Comparison of ENCODE assay signal across 25 cellular contexts in genomic region chr14:105154476-105154871, GRCh38. TPM values are rescaled to one million over a fixed set of nuclear protein-coding genes. Genes with fewer than 3 reads are reported as not detected.
DNase-seq lines count a peak whose midpoint lies in the region; ATAC-seq and TF ChIP-seq lines count a peak whose summit lies in the region.
"Had no signal": no experiment of that assay in that cellular context is flagged by ENCODE, and none has a peak within 500 bp of the region (broad histone marks: within the 10 kb centered on the region; RNA-seq: fewer than 3 reads in every experiment).

No MANE protein-coding gene starts in this region.

- H3K27me3 ChIP-seq in heart right ventricle: no peaks in the 10 kb centered on the region
- peaks cover 0 to 14% (median 0%) of the 10 kb centered on the region in 4 donors for H3K27me3 ChIP-seq in esophagus muscularis mucosa
- H3K27me3 ChIP-seq: sigmoid colon, upper lobe of right lung had no signal

- no peaks in the 10 kb centered on the region for H3K4me1 Mint-ChIP-seq in HFFc6 (ENCODE audit: low read depth)
- H3K4me1 Mint-ChIP-seq: central memory CD8-positive, alpha-beta T cell; endodermal cell had no signal

- no peak for ATAC-seq in heart right ventricle
- ATAC-seq in stimulated activated naive CD8-positive, alpha-beta T cell treated with anti-CD3 and anti-CD28 coated beads, Interleukin-15, Interleukin-2, amounts not matched to agents 100 U/mL and 50 U/mL, for 24 hours: no peak
- ATAC-seq: activated T-cell treated with anti-CD3 and anti-CD28 coated beads, Interleukin-2, amount 50 U/mL, for 4 hours; CD8-positive, alpha-beta T cell; upper lobe of right lung had no signal

- no peak overlapping the region for H3K27ac Mint-ChIP-seq in HFFc6
- H3K27ac Mint-ChIP-seq: CD8-positive, alpha-beta T cell; dendritic cell treated with granulocyte-macrophage colony-stimulating factor and Interleukin-4, amounts not matched to agents 40 ng/mL and 50 ng/mL, for 4 days; endodermal cell had no signal

- intact Hi-C loops in heart right ventricle (cut with DNase I): loop anchor here in 3 of 10 donors (5.0 kb wide), 2 partner anchors 43 to 62 kb away; no protein-coding TSS in a partner anchor
- intact Hi-C loops in cardiac septum (cut with DNase I): no loop called here
- intact Hi-C loops in esophagus muscularis mucosa (cut with DNase I): no loop called here

- TF ChIP-seq CTCF in heart right ventricle (IDR thresholded peaks at IDR 0.05) (no peak), esophagus muscularis mucosa (IDR thresholded peaks at IDR 0.05) (no peak), HFFc6 (IDR thresholded peaks at IDR 0.05) (no peak)

- no peak overlapping the region for H3K4me3 Mint-ChIP-seq in HFFc6
- H3K4me3 Mint-ChIP-seq: activated T-cell treated with anti-CD3 and anti-CD28 coated beads, Interleukin-2, amount 50 U/mL, for 4 hours; CD8-positive, alpha-beta T cell; central memory CD8-positive, alpha-beta T cell; dendritic cell treated with granulocyte-macrophage colony-stimulating factor and Interleukin-4, amounts not matched to agents 40 ng/mL and 50 ng/mL, for 4 days; endodermal cell had no signal

- DNase-seq in heart right ventricle: peak in 1 of 2 donors; percentile 15
- DNase-seq in cardiac septum (ENCODE audit: low spot score): no peak
- DNase-seq in esophagus muscularis mucosa (ENCODE audit: extremely low spot score): no peak
- DNase-seq in myocyte (ENCODE audit: low read depth): peak; percentile 68
- DNase-seq in stimulated activated naive CD8-positive, alpha-beta T cell treated with anti-CD3 and anti-CD28 coated beads, Interleukin-15, Interleukin-2, amounts not matched to agents 100 U/mL and 50 U/mL, for 24 hours: no peak
- no peak for DNase-seq in HFFc6
- no peak for DNase-seq in medulla oblongata (ENCODE audit: extremely low spot score)
- DNase-seq in NCI-H146 (lab: John Stamatoyannopoulos, UW): no peak
- DNase-seq: activated gamma-delta T cell; activated T-cell treated with anti-CD3 and anti-CD28 coated beads, Interleukin-2, amount 50 U/mL, for 4 hours; endodermal cell; foreskin fibroblast; hippocampal formation; NCI-H1092; NCI-H1694 treated with DMSO at 0.1 percent for 48 hours; NCI-H2171; NCI-H82; sigmoid colon; stimulated activated CD4-positive, alpha-beta T cell treated with anti-CD3 and anti-CD28 coated beads, Interleukin-15, amount 100 ng/mL, for 24 hours; stimulated activated CD4-positive, alpha-beta T cell treated with anti-CD3 and anti-CD28 coated beads, Interleukin-4, amount 100 ng/mL, for 4 hours; substantia nigra; upper lobe of right lung had no signal

- H3K4me1 ChIP-seq in heart right ventricle (peaks cover 9 to 41% (median 30%) of the 10 kb centered on the region in 9 donors), esophagus muscularis mucosa (peaks cover 6 to 32% (median 9%) of the 10 kb centered on the region in 4 donors)
- H3K4me1 ChIP-seq: sigmoid colon, upper lobe of right lung had no signal

- peaks cover 8% of the 10 kb centered on the region for H3K27me3 Mint-ChIP-seq in HFFc6 (ENCODE audit: insufficient read depth)

- no peak overlapping the region for H3K4me3 ChIP-seq in heart right ventricle
- no peak overlapping the region for H3K4me3 ChIP-seq in esophagus muscularis mucosa
- H3K4me3 ChIP-seq: sigmoid colon, upper lobe of right lung had no signal

- TF ChIP-seq EP300 in esophagus muscularis mucosa (IDR thresholded peaks at IDR 0.05): no peak

- H3K9me3 Mint-ChIP-seq in HFFc6: no peaks in the 10 kb centered on the region
- H3K9me3 Mint-ChIP-seq: activated T-cell treated with anti-CD3 and anti-CD28 coated beads, Interleukin-2, amount 50 U/mL, for 4 hours; CD8-positive, alpha-beta T cell; central memory CD8-positive, alpha-beta T cell; dendritic cell treated with granulocyte-macrophage colony-stimulating factor and Interleukin-4, amounts not matched to agents 40 ng/mL and 50 ng/mL, for 4 days; endodermal cell had no signal

- H3K27ac ChIP-seq in heart right ventricle (peak overlapping the region in 9 of 10 donors; percentile 8 to 89 (median 82)), esophagus muscularis mucosa (replicated peaks in 1 of 4) (peak overlapping the region in 3 of 4 donors; percentile 31 to 54 (median 45))
- H3K27ac ChIP-seq: upper lobe of right lung had no signal

- 50 to 69% methylated on average over 12 of the region's 12 CpGs for WGBS in heart right ventricle, 2 donors
- 70% methylated on average over 7 of the region's 12 CpGs for WGBS in esophagus muscularis mucosa

- TF ChIP-seq POLR2A in esophagus muscularis mucosa (IDR thresholded peaks at IDR 0.05; ENCODE audit: low read depth): no peak

- H3K9me3 ChIP-seq in heart right ventricle: no peaks in the 10 kb centered on the region
- no peaks in the 10 kb centered on the region for H3K9me3 ChIP-seq in esophagus muscularis mucosa
- H3K9me3 ChIP-seq: sigmoid colon, upper lobe of right lung had no signal

- H3K36me3 Mint-ChIP-seq in HFFc6 (ENCODE audit: low read depth): no peaks in the 10 kb centered on the region
- H3K36me3 Mint-ChIP-seq: CD8-positive, alpha-beta T cell had no signal

- H3K36me3 ChIP-seq in heart right ventricle: peaks cover 0 to 29% (median 0%) of the 10 kb centered on the region in 9 donors
- peaks cover 0 to 49% (median 2%) of the 10 kb centered on the region in 4 donors for H3K36me3 ChIP-seq in esophagus muscularis mucosa
- H3K36me3 ChIP-seq: sigmoid colon, upper lobe of right lung had no signal

RNA-seq across cellular contexts. Expression of gene JAG2, which starts 14.1 kb away (rescaled TPM):
- total RNA-seq in heart right ventricle (10 to 100 TPM; 18.5 to 42.4 (median 26.3) TPM), cardiac septum (36.7 TPM), esophagus muscularis mucosa (10 to 100 TPM in 3 of 4 donors, 1 to 10 TPM in 1; 5.0 to 19.0 (median 13.9) TPM), myocyte (32.5 and 42.7 TPM in 2 replicates)
- polyA plus RNA-seq in heart right ventricle: 10 to 100 TPM; 23.7 to 45.5 TPM
- 12.0 TPM for polyA plus RNA-seq in myocyte (2012)
- under 1 TPM; 0.23 to 0.76 (median 0.42) TPM for total RNA-seq in HFFc6 (2021; fragmentation: NEBNext Ultra II Directional; extraction: Animal tissue kit (Norgen Biotek cat#: 25700))

RNA-seq across cellular contexts. Expression of gene NUDT14, which starts 26.6 kb away (rescaled TPM):
- total RNA-seq in heart right ventricle (10 to 100 TPM; 18.9 to 33.9 (median 29.6) TPM), cardiac septum (27.1 TPM), esophagus muscularis mucosa (1 to 10 TPM; 2.1 to 6.2 (median 5.8) TPM), myocyte (33.2 and 40.9 TPM in 2 replicates)
- polyA plus RNA-seq in heart right ventricle: 10 to 100 TPM; 15.1 to 31.1 TPM
- 14.7 TPM for polyA plus RNA-seq in myocyte (2012)
- total RNA-seq in HFFc6 (2021; fragmentation: NEBNext Ultra II Directional; extraction: Animal tissue kit (Norgen Biotek cat#: 25700)): 10 to 100 TPM in 4 of 6 experiments, 1 to 10 TPM in 2; 9.8 to 13.3 (median 11.0) TPM
